In genomic region chr9:35945341-35946018, GRCh38 we compare ENCODE assay signal across 8 cellular contexts. TPM values are rescaled to one million over a fixed set of nuclear protein-coding genes. Genes with fewer than 3 reads are reported as not detected.
DNase-seq lines count a peak whose midpoint lies in the region; ATAC-seq and TF ChIP-seq lines count a peak whose summit lies in the region.

No MANE protein-coding gene starts in this region.

- POLR2A ChIA-PET in SK-N-SH (lab: Yijun Ruan, JAX): interaction anchor here (0.6 to 1.3 kb wide), 2 partner anchors 40 to 951 kb away, joined by 3 to 5 read pairs; partner anchors contain the start of gene HRCT1

- DNase-seq in ELR (ENCODE audit: low read depth) (peak; percentile 93), SK-N-SH (peak; percentile 75), heart right ventricle (peak; percentile 85 to 86), putamen (ENCODE audit: low spot score) (peak; percentile 53)
- DNase-seq in activated naive CD8-positive, alpha-beta T cell treated with anti-CD3 and anti-CD28 coated beads for 36 hours: peak; percentile 64

- 31% methylated on average over 10 of the region's 10 CpGs for WGBS in SK-N-SH (ENCODE audit: low lambda C conversion rate)
- WGBS in heart right ventricle, 2 donors: 26 to 28% methylated on average over 10 of the region's 10 CpGs

- H3K4me3 Mint-ChIP-seq in activated naive CD8-positive, alpha-beta T cell treated with anti-CD3 and anti-CD28 coated beads for 36 hours: no peak overlapping the region

- peak overlapping the region in 1 of 2 experiments; percentile 40; a peak in 2 of 4 replicates for H3K27ac ChIP-seq in SK-N-SH (ENCODE audit: low read depth in 2 of 2, low read length in 1 of 2)
- peak overlapping the region in 9 of 10 donors; percentile 48 to 77 (median 73) for H3K27ac ChIP-seq in heart right ventricle

- H3K9me3 ChIP-seq in Loucy (ENCODE audit: insufficient read depth, low read depth, low read length): no peaks in the 10 kb centered on the region
- H3K9me3 ChIP-seq in SK-N-SH: no peaks in the 10 kb centered on the region
- H3K9me3 ChIP-seq in heart right ventricle: no peaks in the 10 kb centered on the region

- H2AFZ ChIP-seq in Loucy (ENCODE audit: low read length) (peak overlapping the region; percentile 71), SK-N-SH (ENCODE audit: low read depth) (peak overlapping the region; percentile 92)

- H3K4me2 ChIP-seq in Loucy (ENCODE audit: low read depth, low read length, poor library complexity, severe bottlenecking) (peak overlapping the region; percentile 1), SK-N-SH (peak overlapping the region; percentile 46; the same call in 1 of the 2 replicates)

- TF ChIP-seq CTCF in Loucy (conservative IDR thresholded peaks at IDR 0.05; ENCODE audit: low read length) (peak; percentile 94), SK-N-SH (IDR thresholded peaks at IDR 0.05) (peak; percentile 92), heart right ventricle (IDR thresholded peaks at IDR 0.05) (peak; percentile 75 to 96 (median 86))

- H3K9me2 ChIP-seq in Loucy (replicated peaks; ENCODE audit: low read depth, low read length) (no peaks in the 10 kb centered on the region), SK-N-SH (no peaks in the 10 kb centered on the region)

- H3K27me3 ChIP-seq in Loucy (ENCODE audit: insufficient read depth, low read length, poor library complexity, severe bottlenecking) (no peaks in the 10 kb centered on the region), SK-N-SH (ENCODE audit: insufficient read depth) (no peaks in the 10 kb centered on the region), heart right ventricle (no peaks in the 10 kb centered on the region)

- H3K4me1 Mint-ChIP-seq in activated naive CD8-positive, alpha-beta T cell treated with anti-CD3 and anti-CD28 coated beads for 36 hours: peaks cover 16% of the 10 kb centered on the region

- H4K20me1 ChIP-seq in Loucy (ENCODE audit: insufficient read depth, low read length, poor library complexity, severe bottlenecking) (no peaks in the 10 kb centered on the region), SK-N-SH (ENCODE audit: insufficient read depth) (no peaks in the 10 kb centered on the region)

- H3K79me2 ChIP-seq in Loucy (ENCODE audit: insufficient read depth, low read length) (no peaks in the 10 kb centered on the region), SK-N-SH (ENCODE audit: insufficient read depth) (no peaks in the 10 kb centered on the region)

- TF ChIP-seq EP300 in SK-N-SH (IDR thresholded peaks at IDR 0.05; ENCODE audit: borderline replicate concordance in 1 of 2, low read depth in 1 of 2, low read length in 1 of 2): no peak; a peak in 1 of 4 replicates

- H3K9me3 Mint-ChIP-seq in activated naive CD8-positive, alpha-beta T cell treated with anti-CD3 and anti-CD28 coated beads for 36 hours: no peaks in the 10 kb centered on the region

- H3K36me3 ChIP-seq in Loucy (ENCODE audit: insufficient read depth, low read length) (no peaks in the 10 kb centered on the region), SK-N-SH (replicated peaks in 1 of 2; ENCODE audit: control insufficient read depth in 1 of 2, insufficient read depth in 2 of 2, low read length in 1 of 2) (no peaks in the 10 kb centered on the region), heart right ventricle (peaks cover 0 to 7% (median 0%) of the 10 kb centered on the region in 9 donors)

- H3K4me3 ChIP-seq in Loucy (ENCODE audit: low read length, poor library complexity, severe bottlenecking): no peak overlapping the region
- peak overlapping the region; percentile 24 to 28; a peak in 3 of 4 replicates for H3K4me3 ChIP-seq in SK-N-SH (ENCODE audit: low read depth in 2 of 2, low read length in 1 of 2)
- H3K4me3 ChIP-seq in heart right ventricle: peak overlapping the region in 6 of 10 donors; percentile 7 to 30 (median 18)

- H3K36me3 Mint-ChIP-seq in activated naive CD8-positive, alpha-beta T cell treated with anti-CD3 and anti-CD28 coated beads for 36 hours: no peaks in the 10 kb centered on the region

- H3F3A ChIP-seq in Loucy (ENCODE audit: low read depth) (0 out of 2 replicates have a peak, but pooled peaks cover 3% of the 10 kb centered on the region), SK-N-SH (replicated peaks; ENCODE audit: insufficient read depth) (no peaks in the 10 kb centered on the region)

- peak; percentile 73 for TF ChIP-seq RAD21 in SK-N-SH (IDR thresholded peaks at IDR 0.05; ENCODE audit: low read length)

- H3K9ac ChIP-seq in Loucy (ENCODE audit: low read depth, low read length, poor library complexity, severe bottlenecking) (peak overlapping the region; percentile 19), SK-N-SH (no peak overlapping the region)

- H3K4me1 ChIP-seq in Loucy (ENCODE audit: insufficient read depth, low read length, poor library complexity, severe bottlenecking) (peaks cover 57% of the 10 kb centered on the region), SK-N-SH (ENCODE audit: control insufficient read depth in 1 of 2, insufficient read depth in 2 of 2, low read depth in 1 of 2, low read length in 1 of 2) (peaks cover 0 to 2% of the 10 kb centered on the region in 2 experiments; a peak in 1 of 4 replicates), heart right ventricle (peaks cover 0 to 47% (median 26%) of the 10 kb centered on the region in 9 donors)

- CTCF ChIA-PET in SK-N-SH (lab: Yijun Ruan, JAX): interaction anchor here (0.6 to 8.8 kb wide), 42 partner anchors 8 to 392 kb away, joined by 3 to 94 read pairs (median 4); partner anchors contain the start of genes HRCT1 and SPAAR

- intact Hi-C loops in heart right ventricle (cut with DNase I): loop anchor here in 9 of 10 donors (1.0 to 2.0 kb wide), 5 partner anchors 39 to 155 kb away; partner anchors contain the start of genes HRCT1 (in 2 of the 9) and NPR2 (in 1 of the 9)

- H3K27me3 Mint-ChIP-seq in activated naive CD8-positive, alpha-beta T cell treated with anti-CD3 and anti-CD28 coated beads for 36 hours: no peaks in the 10 kb centered on the region

- H3K27ac Mint-ChIP-seq in activated naive CD8-positive, alpha-beta T cell treated with anti-CD3 and anti-CD28 coated beads for 36 hours: no peak overlapping the region

- ATAC-seq in heart right ventricle (peak; percentile 75 to 85 (median 80)), GM19467 (IDR thresholded peaks at IDR 0.05; ENCODE audit: unreplicated experiment) (no peak), GM21423 (IDR thresholded peaks at IDR 0.05; ENCODE audit: unreplicated experiment) (no peak)

TF ChIP-seq in SK-N-SH, 30 proteins besides CTCF, POLR2A, EP300 and RAD21 (continues in another document):
- no peak for TF ChIP-seq GATA2 (CRISPR knock-in tag; IDR thresholded peaks at IDR 0.05)
- TF ChIP-seq MXI1 (IDR thresholded peaks at IDR 0.05; ENCODE audit: low read depth, low read length): peak; percentile 42; the same call in 1 of the 2 replicates
- TF ChIP-seq TCF12 (IDR thresholded peaks at IDR 0.05): peak; percentile 43; the same call in 1 of the 2 replicates
- no peak for TF ChIP-seq POLR2AphosphoS5 (IDR thresholded peaks at IDR 0.05; ENCODE audit: low read depth, low read length)
- peak; percentile 58; the same call in 1 of the 2 replicates for TF ChIP-seq SIN3A (IDR thresholded peaks at IDR 0.05; ENCODE audit: borderline replicate concordance, low read depth, low read length)
- no peak for TF ChIP-seq USF1 (IDR thresholded peaks at IDR 0.05; ENCODE audit: borderline replicate concordance, low read depth)
- TF ChIP-seq, protein P1, sequence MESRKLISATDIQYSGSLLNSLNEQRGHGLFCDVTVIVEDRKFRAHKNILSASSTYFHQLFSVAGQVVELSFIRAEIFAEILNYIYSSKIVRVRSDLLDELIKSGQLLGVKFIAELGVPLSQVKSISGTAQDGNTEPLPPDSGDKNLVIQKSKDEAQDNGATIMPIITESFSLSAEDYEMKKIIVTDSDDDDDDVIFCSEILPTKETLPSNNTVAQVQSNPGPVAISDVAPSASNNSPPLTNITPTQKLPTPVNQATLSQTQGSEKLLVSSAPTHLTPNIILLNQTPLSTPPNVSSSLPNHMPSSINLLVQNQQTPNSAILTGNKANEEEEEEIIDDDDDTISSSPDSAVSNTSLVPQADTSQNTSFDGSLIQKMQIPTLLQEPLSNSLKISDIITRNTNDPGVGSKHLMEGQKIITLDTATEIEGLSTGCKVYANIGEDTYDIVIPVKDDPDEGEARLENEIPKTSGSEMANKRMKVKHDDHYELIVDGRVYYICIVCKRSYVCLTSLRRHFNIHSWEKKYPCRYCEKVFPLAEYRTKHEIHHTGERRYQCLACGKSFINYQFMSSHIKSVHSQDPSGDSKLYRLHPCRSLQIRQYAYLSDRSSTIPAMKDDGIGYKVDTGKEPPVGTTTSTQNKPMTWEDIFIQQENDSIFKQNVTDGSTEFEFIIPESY (IDR thresholded peaks at IDR 0.05; ENCODE audit: borderline replicate concordance, low read depth): no peak
- no peak for TF ChIP-seq NRF1 (IDR thresholded peaks at IDR 0.05; ENCODE audit: low read depth, low read length)
- TF ChIP-seq MEF2A (IDR thresholded peaks at IDR 0.05; ENCODE audit: borderline replicate concordance, low read depth): no peak

RNA-seq across cellular contexts. Expression of gene OR2S2, which starts 12.5 kb away (rescaled TPM):
- polyA plus RNA-seq in SK-N-SH (2012; rRNA removed) (0.16 TPM in 1 of 2 replicates, not detected in the other), heart right ventricle (not detected)
- polyA plus RNA-seq in SK-N-SH (2012; cell fraction: cytosol; rRNA removed): 0.04 and 0.09 TPM in 2 replicates
- polyA plus RNA-seq in SK-N-SH (2012; cell fraction: nucleus; rRNA removed): 0.12 and 0.30 TPM in 2 replicates
- not detected for total RNA-seq in activated naive CD8-positive, alpha-beta T cell treated with anti-CD3 and anti-CD28 coated beads for 36 hours
- total RNA-seq in heart right ventricle: not detected

RNA-seq across cellular contexts. Expression of gene SPAAR, which starts 36.2 kb away (rescaled TPM):
- polyA plus RNA-seq in SK-N-SH (2012; rRNA removed): 0.11 and 0.13 TPM in 2 replicates
- polyA plus RNA-seq in SK-N-SH (2012; cell fraction: cytosol; rRNA removed): 0.04 and 0.07 TPM in 2 replicates
- 0.23 and 0.24 TPM in 2 replicates for polyA plus RNA-seq in SK-N-SH (2012; cell fraction: nucleus; rRNA removed)
- total RNA-seq in activated naive CD8-positive, alpha-beta T cell treated with anti-CD3 and anti-CD28 coated beads for 36 hours: not detected
- total RNA-seq in heart right ventricle: 10 to 100 TPM in 2 of 10 donors, 1 to 10 TPM in 8; 2.8 to 14.4 (median 5.0) TPM
- polyA plus RNA-seq in heart right ventricle: 10 to 100 TPM in 1 of 2 donors, 1 to 10 TPM in 1; 7.4 to 20.8 TPM

RNA-seq across cellular contexts. Expression of gene HRCT1, which starts 39.5 kb away (rescaled TPM):
- polyA plus RNA-seq in SK-N-SH (2012; rRNA removed) (2.0 and 3.0 TPM in 2 replicates), heart right ventricle (10 to 100 TPM in 1 of 2 donors, 1 to 10 TPM in 1; 7.2 to 13.9 TPM)
- polyA plus RNA-seq in SK-N-SH (2012; cell fraction: cytosol; rRNA removed): 1.9 and 2.0 TPM in 2 replicates
- 1.5 and 2.7 TPM in 2 replicates for polyA plus RNA-seq in SK-N-SH (2012; cell fraction: nucleus; rRNA removed)
- not detected for total RNA-seq in activated naive CD8-positive, alpha-beta T cell treated with anti-CD3 and anti-CD28 coated beads for 36 hours
- 1 to 10 TPM; 1.5 to 6.1 (median 2.2) TPM for total RNA-seq in heart right ventricle

Comparison
In these comparisons a context has a peak if more than half of its experiments do, and no peak if none do; other contexts are left out.
1. ATAC-seq: peak in heart right ventricle (8 of 8); none in GM19467 (single experiment) and GM21423 (single experiment).
2. Peak in every context shown above with its lines, with median percentiles within 50 percentile points of each other: DNase-seq and CTCF ChIP-seq.